Comparison of ENCODE assay signal across 28 cellular contexts in genomic region chr11:35587972-35588371, GRCh38. TPM values are rescaled to one million over a fixed set of nuclear protein-coding genes. Genes with fewer than 3 reads are reported as not detected.
"Had no signal": no experiment of that assay in that cellular context is flagged by ENCODE, and none has a peak within 500 bp of the region (broad histone marks: within the 10 kb centered on the region; RNA-seq: fewer than 3 reads in every experiment).

No MANE protein-coding gene starts in this region.

- H3K4me1 Mint-ChIP-seq: activated B cell treated with CpG ODN at 0.5 μM for 24 hours; activated CD4-positive, alpha-beta T cell treated with anti-CD3 and anti-CD28 coated beads for 36 hours; activated CD8-positive, alpha-beta memory T cell treated with anti-CD3 and anti-CD28 coated beads, Interleukin-2, amount 10 ng/mL, durations not matched to agents 7 days and 5 days; immature natural killer cell; naive thymus-derived CD8-positive, alpha-beta T cell; stimulated activated effector memory CD8-positive, alpha-beta T cell treated with anti-CD3 and anti-CD28 coated beads, Interleukin-12 subunit alpha, Interleukin-12 subunit beta, amount 100 ng/mL, for 72 hours had no signal

- H3K9me3 Mint-ChIP-seq: activated B cell treated with CpG ODN at 0.5 μM for 24 hours; activated T-helper 2 cell treated with anti-CD3 and anti-CD28 coated beads, Interferon-gamma antibody, Interleukin-2, Interleukin-4, amounts not matched to agents 10 μg/mL and 5 μg/mL and 100 μg/mL, durations not matched to agents 14 hours and 24 hours and 36 hours; effector memory CD8-positive, alpha-beta T cell; immature natural killer cell; naive thymus-derived CD8-positive, alpha-beta T cell; stimulated activated effector memory CD8-positive, alpha-beta T cell treated with anti-CD3 and anti-CD28 coated beads, Interleukin-12 subunit alpha, Interleukin-12 subunit beta, amount 100 ng/mL, for 72 hours; stimulated activated naive CD8-positive, alpha-beta T cell treated with anti-CD3 and anti-CD28 coated beads, Interleukin-15, Interleukin-2, amounts not matched to agents 100 ng/mL and 50 ng/mL, for 24 hours had no signal

- H3K36me3 Mint-ChIP-seq: activated CD8-positive, alpha-beta memory T cell treated with anti-CD3 and anti-CD28 coated beads, Interleukin-2, amount 10 ng/mL, durations not matched to agents 7 days and 5 days; activated naive CD8-positive, alpha-beta T cell; immature natural killer cell; naive thymus-derived CD8-positive, alpha-beta T cell; stimulated activated effector memory CD8-positive, alpha-beta T cell treated with anti-CD3 and anti-CD28 coated beads, Interleukin-12 subunit alpha, Interleukin-12 subunit beta, amount 100 ng/mL, for 72 hours had no signal

- H3K4me1 ChIP-seq: body of pancreas, colonic mucosa, gastroesophageal sphincter, right atrium auricular region had no signal

- H3K36me3 ChIP-seq: cardiac muscle cell, colonic mucosa, gastroesophageal sphincter, right atrium auricular region, thoracic aorta had no signal

- ATAC-seq: activated CD4-positive, alpha-beta T cell treated with anti-CD3 and anti-CD28 coated beads for 36 hours; activated CD8-positive, alpha-beta memory T cell treated with anti-CD3 and anti-CD28 coated beads, Interleukin-2, amount 10 ng/mL, durations not matched to agents 7 days and 5 days; activated CD8-positive, alpha-beta T cell treated with anti-CD3 and anti-CD28 coated beads, Interleukin-2, amount 10 ng/mL, durations not matched to agents 7 days and 5 days; body of pancreas; effector memory CD8-positive, alpha-beta T cell; gastroesophageal sphincter; left colon; naive thymus-derived CD8-positive, alpha-beta T cell; stimulated activated effector memory CD8-positive, alpha-beta T cell treated with anti-CD3 and anti-CD28 coated beads, Interleukin-12 subunit alpha, Interleukin-12 subunit beta, amount 100 ng/mL, for 72 hours had no signal

- H3K4me3 Mint-ChIP-seq: activated B cell treated with CpG ODN at 0.5 μM for 24 hours; activated CD4-positive, alpha-beta T cell treated with anti-CD3 and anti-CD28 coated beads for 36 hours; activated CD8-positive, alpha-beta memory T cell treated with anti-CD3 and anti-CD28 coated beads, Interleukin-2, amount 10 ng/mL, durations not matched to agents 7 days and 5 days; activated CD8-positive, alpha-beta T cell treated with anti-CD3 and anti-CD28 coated beads, Interleukin-2, amount 10 ng/mL, durations not matched to agents 7 days and 5 days; activated naive CD8-positive, alpha-beta T cell; effector memory CD8-positive, alpha-beta T cell; immature natural killer cell; naive thymus-derived CD8-positive, alpha-beta T cell; stimulated activated effector memory CD8-positive, alpha-beta T cell treated with anti-CD3 and anti-CD28 coated beads, Interleukin-12 subunit alpha, Interleukin-12 subunit beta, amount 100 ng/mL, for 72 hours; stimulated activated naive CD8-positive, alpha-beta T cell treated with anti-CD3 and anti-CD28 coated beads, Interleukin-15, Interleukin-2, amounts not matched to agents 100 ng/mL and 50 ng/mL, for 24 hours had no signal

- DNase-seq: activated B cell treated with CpG ODN at 0.5 μM for 24 hours; activated CD4-positive, alpha-beta T cell treated with anti-CD3 and anti-CD28 coated beads for 36 hours; activated CD8-positive, alpha-beta memory T cell treated with anti-CD3 and anti-CD28 coated beads, Interleukin-2, amount 10 ng/mL, durations not matched to agents 7 days and 5 days; activated CD8-positive, alpha-beta T cell treated with anti-CD3 and anti-CD28 coated beads, Interleukin-2, amount 10 ng/mL, durations not matched to agents 7 days and 5 days; activated T-cell treated with anti-CD3 and anti-CD28 coated beads, Interleukin-2, amount 50 U/mL, for 48 hours; body of pancreas; cerebellar nuclear complex; colonic mucosa; effector memory CD8-positive, alpha-beta T cell; head of caudate nucleus; hypothalamus; immature natural killer cell; kidney; left colon; midbrain; naive thymus-derived CD8-positive, alpha-beta T cell; stimulated activated CD4-positive, alpha-beta T cell treated with anti-CD3 and anti-CD28 coated beads, Interleukin-12 subunit alpha, Interleukin-12 subunit beta, amount 100 ng/mL, for 4 hours; stimulated activated CD4-positive, alpha-beta T cell treated with anti-CD3 and anti-CD28 coated beads, Interleukin-4, amount 100 ng/mL, for 1 hour had no signal

- H3K9me3 ChIP-seq: body of pancreas, colonic mucosa, gastroesophageal sphincter, right atrium auricular region, thoracic aorta had no signal

- H3K4me3 ChIP-seq: body of pancreas, cardiac muscle cell, colonic mucosa, gastroesophageal sphincter, right atrium auricular region, thoracic aorta had no signal

- H3K27ac Mint-ChIP-seq: activated B cell treated with CpG ODN at 0.5 μM for 24 hours; activated CD4-positive, alpha-beta T cell treated with anti-CD3 and anti-CD28 coated beads for 36 hours; activated CD8-positive, alpha-beta memory T cell treated with anti-CD3 and anti-CD28 coated beads, Interleukin-2, amount 10 ng/mL, durations not matched to agents 7 days and 5 days; activated CD8-positive, alpha-beta T cell treated with anti-CD3 and anti-CD28 coated beads, Interleukin-2, amount 10 ng/mL, durations not matched to agents 7 days and 5 days; activated naive CD8-positive, alpha-beta T cell; activated T-helper 2 cell treated with anti-CD3 and anti-CD28 coated beads, Interferon-gamma antibody, Interleukin-2, Interleukin-4, amounts not matched to agents 10 μg/mL and 5 μg/mL and 100 μg/mL, durations not matched to agents 14 hours and 24 hours and 36 hours; effector memory CD8-positive, alpha-beta T cell; immature natural killer cell; naive thymus-derived CD8-positive, alpha-beta T cell; stimulated activated effector memory CD8-positive, alpha-beta T cell treated with anti-CD3 and anti-CD28 coated beads, Interleukin-12 subunit alpha, Interleukin-12 subunit beta, amount 100 ng/mL, for 72 hours; stimulated activated naive CD8-positive, alpha-beta T cell treated with anti-CD3 and anti-CD28 coated beads, Interleukin-15, Interleukin-2, amounts not matched to agents 100 ng/mL and 50 ng/mL, for 24 hours had no signal

- FAIRE-seq: endothelial cell of umbilical vein, kidney, urothelium cell line had no signal

- H3K27me3 ChIP-seq: body of pancreas, colonic mucosa, right atrium auricular region had no signal

- H3K27ac ChIP-seq: body of pancreas, cardiac muscle cell, colonic mucosa, gastroesophageal sphincter, right atrium auricular region, thoracic aorta had no signal

RNA-seq across cellular contexts. Expression of gene FJX1, which starts 30.3 kb away (rescaled TPM):
- total RNA-seq: naive thymus-derived CD8-positive, alpha-beta T cell had no signal
